In genomic region chr9:71879644-71880174, GRCh38 we compare ENCODE assay signal across 32 cellular contexts.
"Had no signal": no experiment of that assay in that cellular context is flagged by ENCODE, and none has a peak within 500 bp of the region (broad histone marks: within the 10 kb centered on the region; RNA-seq: fewer than 3 reads in every experiment).

No MANE protein-coding gene starts in this region.

- H3K27me3 ChIP-seq: adrenal gland, breast epithelium, cardiac muscle cell, dorsolateral prefrontal cortex, esophagus muscularis mucosa, foreskin keratinocyte, gastrocnemius medialis, heart left ventricle had no signal

- H3K4me1 ChIP-seq: adrenal gland, breast epithelium, esophagus muscularis mucosa, foreskin keratinocyte had no signal

- H3K27me3 Mint-ChIP-seq: activated CD8-positive, alpha-beta T cell treated with anti-CD3 and anti-CD28 coated beads for 36 hours; activated naive CD4-positive, alpha-beta T cell treated with anti-CD3 and anti-CD28 coated beads, Interleukin-2, amount 50 U/mL, for 24 hours; activated naive CD8-positive, alpha-beta T cell treated with anti-CD3 and anti-CD28 coated beads for 36 hours; activated naive CD8-positive, alpha-beta T cell treated with anti-CD3 and anti-CD28 coated beads, Interleukin-2, amount 50 U/mL, for 24 hours; brain; dendritic cell treated with granulocyte-macrophage colony-stimulating factor and Interleukin-4, amounts not matched to agents 40 ng/mL and 50 ng/mL, for 4 days had no signal

- H3K27ac ChIP-seq: adrenal gland, breast epithelium, cardiac muscle cell, coronary artery, dorsolateral prefrontal cortex, esophagus muscularis mucosa, foreskin keratinocyte, gastrocnemius medialis, heart left ventricle had no signal

- H3K27ac Mint-ChIP-seq: activated CD8-positive, alpha-beta T cell treated with anti-CD3 and anti-CD28 coated beads for 36 hours; activated naive CD4-positive, alpha-beta T cell treated with anti-CD3 and anti-CD28 coated beads for 36 hours; activated naive CD4-positive, alpha-beta T cell treated with anti-CD3 and anti-CD28 coated beads, Interleukin-2, amount 50 U/mL, for 24 hours; activated naive CD8-positive, alpha-beta T cell treated with anti-CD3 and anti-CD28 coated beads for 36 hours; activated naive CD8-positive, alpha-beta T cell treated with anti-CD3 and anti-CD28 coated beads, Interleukin-2, amount 50 U/mL, for 24 hours; activated T-helper 2 cell treated with anti-CD3 and anti-CD28 coated beads, Interferon-gamma antibody, Interleukin-2, Interleukin-4, amounts not matched to agents 10 μg/mL and 5 μg/mL and 100 μg/mL, durations not matched to agents 14 hours and 24 hours and 36 hours; brain; dendritic cell treated with granulocyte-macrophage colony-stimulating factor and Interleukin-4, amounts not matched to agents 40 ng/mL and 50 ng/mL, for 4 days; endodermal cell had no signal

- H3K36me3 ChIP-seq: adrenal gland, breast epithelium, gastrocnemius medialis had no signal

- H3K4me3 Mint-ChIP-seq: activated CD8-positive, alpha-beta T cell treated with anti-CD3 and anti-CD28 coated beads for 36 hours; activated naive CD4-positive, alpha-beta T cell treated with anti-CD3 and anti-CD28 coated beads for 36 hours; activated naive CD4-positive, alpha-beta T cell treated with anti-CD3 and anti-CD28 coated beads, Interleukin-2, amount 50 U/mL, for 24 hours; activated naive CD8-positive, alpha-beta T cell treated with anti-CD3 and anti-CD28 coated beads for 36 hours; activated naive CD8-positive, alpha-beta T cell treated with anti-CD3 and anti-CD28 coated beads, Interleukin-2, amount 50 U/mL, for 24 hours; activated T-cell treated with anti-CD3 and anti-CD28 coated beads, Interleukin-2, amount 50 U/mL, for 4 hours; brain; dendritic cell treated with granulocyte-macrophage colony-stimulating factor and Interleukin-4, amounts not matched to agents 40 ng/mL and 50 ng/mL, for 4 days; endodermal cell had no signal

- H3K4me3 ChIP-seq: adrenal gland, breast epithelium, cardiac muscle cell, coronary artery, dorsolateral prefrontal cortex, esophagus muscularis mucosa, gastrocnemius medialis, heart left ventricle had no signal

- ATAC-seq: activated CD8-positive, alpha-beta T cell treated with anti-CD3 and anti-CD28 coated beads for 36 hours; activated naive CD8-positive, alpha-beta T cell treated with anti-CD3 and anti-CD28 coated beads, Interleukin-2, amount 50 U/mL, for 24 hours; activated T-cell treated with anti-CD3 and anti-CD28 coated beads, Interleukin-2, amount 50 U/mL, for 4 hours; foreskin keratinocyte; gastrocnemius medialis; heart left ventricle had no signal

- DNase-seq: activated CD4-positive, alpha-beta T cell treated with anti-CD3 and anti-CD28 coated beads for 1 hour; activated CD4-positive, alpha-beta T cell treated with anti-CD3 and anti-CD28 coated beads for 4 hours; activated CD4-positive, alpha-beta T cell treated with anti-CD3 and anti-CD28 coated beads, Interleukin-2, amount 50 U/mL, for 1 hour; activated CD4-positive, alpha-beta T cell treated with anti-CD3 and anti-CD28 coated beads, Interleukin-2, amount 50 U/mL, for 48 hours; activated CD8-positive, alpha-beta memory T cell treated with anti-CD3 and anti-CD28 coated beads for 24 hours; activated CD8-positive, alpha-beta T cell treated with anti-CD3 and anti-CD28 coated beads for 36 hours; activated effector memory CD4-positive, alpha-beta T cell treated with anti-CD3 and anti-CD28 coated beads, Interleukin-2, amount 50 U/mL, for 16 hours; activated naive CD4-positive, alpha-beta T cell treated with anti-CD3 and anti-CD28 coated beads for 36 hours; activated naive CD8-positive, alpha-beta T cell treated with anti-CD3 and anti-CD28 coated beads for 36 hours; activated naive CD8-positive, alpha-beta T cell treated with anti-CD3 and anti-CD28 coated beads, Interleukin-2, amount 50 U/mL, for 24 hours; activated T-cell treated with anti-CD3 and anti-CD28 coated beads, Interleukin-2, amount 50 U/mL, for 4 hours; adrenal gland; amygdala; aorta; central memory CD4-positive, alpha-beta T cell; dorsolateral prefrontal cortex; effector memory CD4-positive, alpha-beta T cell; endodermal cell; erythroblast; foreskin keratinocyte; gastrocnemius medialis; glutamatergic neuron; heart left ventricle; T-helper 2 cell had no signal

- H3K4me1 Mint-ChIP-seq: brain had no signal
